Comparison of ENCODE assay signal across 8 cellular contexts in the genomic region with DNA sequence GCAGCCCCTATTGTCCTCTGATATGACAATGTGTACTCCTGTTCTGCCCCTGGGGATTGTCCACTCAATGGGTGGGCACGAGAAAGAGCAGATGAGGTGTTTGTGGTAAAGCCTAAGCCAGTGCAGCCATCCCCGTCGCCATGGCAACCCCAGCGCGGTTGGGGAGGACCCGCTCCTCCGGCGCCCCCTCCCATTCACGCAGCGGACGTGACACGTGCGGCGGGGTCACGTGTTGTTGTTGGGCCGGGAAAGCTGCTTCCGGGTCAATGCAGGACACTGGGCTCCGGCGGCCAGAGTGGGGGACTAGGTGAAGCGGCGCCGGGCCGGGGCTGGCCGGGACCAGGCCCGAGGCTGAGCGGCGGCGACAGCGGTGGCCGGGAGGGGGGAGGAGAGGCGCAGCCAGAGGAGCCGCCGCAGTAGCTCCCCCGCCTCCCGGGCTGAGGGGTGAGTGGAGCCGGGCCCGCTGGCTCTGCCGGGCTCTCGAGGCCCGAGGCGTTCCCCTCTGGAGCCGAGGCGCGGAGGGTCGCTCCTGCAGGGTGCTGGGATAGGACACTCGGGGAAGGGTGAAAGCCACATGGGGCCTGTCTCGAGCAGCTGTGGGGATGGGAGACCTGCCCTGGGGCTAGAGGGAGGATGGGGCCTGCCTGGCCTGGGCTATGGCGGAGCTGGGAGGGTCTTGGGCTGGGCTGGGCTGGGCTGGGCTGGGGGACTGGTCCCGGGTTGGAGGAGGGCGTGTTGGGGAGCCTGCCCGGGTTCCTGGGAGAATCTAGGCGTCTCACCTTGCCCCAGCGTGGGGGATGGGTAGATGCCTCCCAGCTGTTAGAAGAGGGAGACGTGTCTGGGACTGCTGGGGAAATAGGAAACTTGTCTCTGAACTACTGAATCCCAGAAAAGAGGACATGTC. TPM values are rescaled to one million over a fixed set of nuclear protein-coding genes. Genes with fewer than 3 reads are reported as not detected.
A peak's percentile ranks its signal among the peaks of the same experiment; 100 is the strongest.
DNase-seq lines count a peak whose midpoint lies in the region; ATAC-seq, FAIRE-seq and TF ChIP-seq lines count a peak whose summit lies in the region.

TBCEL (plus strand) TSS at position 255 of the 904 bp plus-strand sequence. CDS start 21,589 bp downstream, outside the sequence.

- dilution Hi-C loops in keratinocyte (cut with MboI; ENCODE audit: extremely low pct_ligation_motif_present, low sequenced_read_pairs), result no loop called here

- peaks cover 6% of the 10 kb centered on the region for H3K36me3 Mint-ChIP-seq in central memory CD8-positive, alpha-beta T cell (ENCODE audit: insufficient read depth)

- peak within 1 kb of the TSS; percentile 90 for H3K27ac Mint-ChIP-seq in central memory CD8-positive, alpha-beta T cell (ENCODE audit: low read depth)

- H3K9me3 ChIP-seq in keratinocyte (ENCODE audit: control insufficient read depth, low read depth, low read length), result no peaks in the 10 kb centered on the region

- H3K4me1 ChIP-seq in ACC112 (ENCODE audit: control insufficient read depth, insufficient read depth, low read length, unreplicated experiment) (peaks cover 13% of the 10 kb centered on the region), keratinocyte (ENCODE audit: control insufficient read depth, extremely low read depth, insufficient read depth, low read length) (peaks cover 9% of the 10 kb centered on the region)

- no peaks in the 10 kb centered on the region for H3K9me1 ChIP-seq in keratinocyte (ENCODE audit: control insufficient read depth, extremely low read depth, insufficient read depth, low read length)

- DNase-seq in NCI-H2171 treated with DMSO at 0.1 percent for 48 hours (lab: John Stamatoyannopoulos, UW), result peak; percentile 55
- peak; percentile 48 to 74 (median 68) for DNase-seq in activated CD4-positive, CD25-positive, alpha-beta regulatory T cell (lab: John Stamatoyannopoulos, UW)
- DNase-seq in central memory CD8-positive, alpha-beta T cell (ENCODE audit: low spot score in 2 of 2), result peak; percentile 47 to 51
- no peak for DNase-seq in keratinocyte (ENCODE audit: low read depth, low spot score)
- peak; percentile 91 for DNase-seq in stimulated activated CD4-positive, alpha-beta T cell treated with anti-CD3 and anti-CD28 coated beads, Interleukin-15, amount 100 ng/mL, for 24 hours

- H3K4me1 Mint-ChIP-seq in central memory CD8-positive, alpha-beta T cell, result peaks cover 28% of the 10 kb centered on the region

- peak within 1 kb of the TSS; percentile 91 for H3K4me3 ChIP-seq in ACC112 (ENCODE audit: low read depth, low read length)
- peak within 1 kb of the TSS; percentile 74 to 84 (median 82) for H3K4me3 ChIP-seq in keratinocyte (ENCODE audit: control insufficient read depth in 2 of 3, extremely low read depth in 1 of 3, insufficient read depth in 2 of 3, low read depth in 1 of 3, low read length in 3 of 3)

- peak within 1 kb of the TSS; percentile 90 for H3K4me3 Mint-ChIP-seq in central memory CD8-positive, alpha-beta T cell

- no peak for FAIRE-seq in keratinocyte (lab: Jason Lieb, UNC)

- H3K27me3 ChIP-seq in ACC112 (ENCODE audit: insufficient read depth, low read length) (peaks cover 5% of the 10 kb centered on the region; the same call in 1 of the 2 replicates), keratinocyte (ENCODE audit: control insufficient read depth, extremely low read depth, insufficient read depth, low read length) (no peaks in the 10 kb centered on the region)

- H3K27me3 Mint-ChIP-seq in central memory CD8-positive, alpha-beta T cell, result no peaks in the 10 kb centered on the region

- H3K27ac ChIP-seq in ACC112 (ENCODE audit: low read depth, low read length) (peak within 1 kb of the TSS; percentile 46; the same call in 1 of the 2 replicates), keratinocyte (ENCODE audit: control insufficient read depth, insufficient read depth, low read length) (peak within 1 kb of the TSS; percentile 67)

- ATAC-seq in GM18861 (IDR thresholded peaks at IDR 0.05; ENCODE audit: unreplicated experiment) (peak; percentile 88), HG03097 (IDR thresholded peaks at IDR 0.05; ENCODE audit: low FRiP score, unreplicated experiment) (peak; percentile 94)
- peak; percentile 63 for ATAC-seq in central memory CD8-positive, alpha-beta T cell (replicated peaks; ENCODE audit: extremely low read depth, poor library complexity, severe bottlenecking)

- H3K79me2 ChIP-seq in ACC112 (ENCODE audit: control insufficient read depth, insufficient read depth, low read length, unreplicated experiment) (peaks cover 45% of the 10 kb centered on the region), keratinocyte (ENCODE audit: control insufficient read depth, insufficient read depth, low read length) (peaks cover 28% of the 10 kb centered on the region)

- H3K36me3 ChIP-seq in ACC112 (ENCODE audit: insufficient read depth, low read length) (no peaks in the 10 kb centered on the region), keratinocyte (ENCODE audit: control insufficient read depth in 2 of 2, extremely low read depth in 1 of 2, insufficient read depth in 2 of 2, low read length in 2 of 2) (no peaks in the 10 kb centered on the region)

- peak within 1 kb of the TSS; percentile 98 for H3K4me2 ChIP-seq in keratinocyte (ENCODE audit: control insufficient read depth, extremely low read depth, insufficient read depth, low read depth, low read length)

- H3K9me3 Mint-ChIP-seq in central memory CD8-positive, alpha-beta T cell, result no peaks in the 10 kb centered on the region

- peak within 1 kb of the TSS; percentile 78 for H2AFZ ChIP-seq in ACC112 (ENCODE audit: low read length, unreplicated experiment)
- peak within 1 kb of the TSS; percentile 70 for H2AFZ ChIP-seq in keratinocyte (ENCODE audit: control insufficient read depth, low read length)

- no peaks in the 10 kb centered on the region for H4K20me1 ChIP-seq in keratinocyte (ENCODE audit: control insufficient read depth, extremely low read depth, insufficient read depth, low read length)

- TF ChIP-seq CTCF in keratinocyte (optimal IDR thresholded peaks at IDR 0.05 in 1 of 3, IDR thresholded peaks at IDR 0.05 in 1 of 3, conservative IDR thresholded peaks at IDR 0.05 in 1 of 3; ENCODE audit: extremely low read depth in 1 of 3, insufficient read depth in 2 of 3, low read length in 3 of 3), result no peak

- H3K9ac ChIP-seq in keratinocyte (ENCODE audit: control insufficient read depth, extremely low read depth, insufficient read depth, low read length), result peak within 1 kb of the TSS; percentile 81

RNA-seq across cellular contexts. Expression of gene TBCEL, which starts in this region (rescaled TPM):
- 9.6 to 15.1 TPM (median 10.1 TPM) in 3 replicates for polyA plus RNA-seq in keratinocyte
- polyA plus RNA-seq in keratinocyte (2011; ENCODE audit: low read depth), result 15.3 TPM
- 8.8 and 18.7 TPM in 2 replicates for polyA plus RNA-seq in keratinocyte (2011; cell fraction: cytosol; rRNA removed)
- polyA plus RNA-seq in keratinocyte (2011; cell fraction: nucleus; rRNA removed), result 20.2 and 22.3 TPM in 2 replicates
- polyA plus RNA-seq in keratinocyte (2012; ENCODE audit: low replicate concordance), result 4.7 and 6.4 TPM in 2 replicates
- 3.3 to 33.7 TPM (median 32.5 TPM) in 3 replicates for polyA minus RNA-seq in keratinocyte
- 8.2 TPM for polyA minus RNA-seq in keratinocyte (2011; cell fraction: cytosol; rRNA and poly(A)+ RNA removed)
- 14.0 and 29.8 TPM in 2 replicates for polyA minus RNA-seq in keratinocyte (2011; cell fraction: nucleus; rRNA and poly(A)+ RNA removed)
